In genomic region chr10:100655760-100656421, GRCh38 we compare ENCODE assay signal across 10 cellular contexts.
DNase-seq lines count a peak whose midpoint lies in the region; ATAC-seq and TF ChIP-seq lines count a peak whose summit lies in the region.
"Had no signal": no experiment of that assay in that cellular context is flagged by ENCODE, and none has a peak within 500 bp of the region (broad histone marks: within the 10 kb centered on the region; RNA-seq: fewer than 3 reads in every experiment).

No MANE protein-coding gene starts in this region.

- CTCF ChIA-PET in activated CD4-positive, alpha-beta T cell treated with anti-CD3 and anti-CD28 coated beads, Interleukin-2, amount 10 ng/mL, durations not matched to agents 7 days and 5 days (lab: Charles Lee): no interaction called here
- CTCF ChIA-PET in activated B cell treated with CpG ODN at 0.5 μM for 24 hours (lab: Charles Lee): no interaction called here

- H3K27me3 ChIP-seq in iPS-15b (ENCODE audit: control insufficient read depth, insufficient read depth, low read length): peaks cover 74% of the 10 kb centered on the region

- H3K4me1 Mint-ChIP-seq in activated CD4-positive, alpha-beta T cell treated with anti-CD3 and anti-CD28 coated beads, Interleukin-2, amount 10 ng/mL, durations not matched to agents 7 days and 5 days: peaks cover 24% of the 10 kb centered on the region
- H3K4me1 Mint-ChIP-seq in activated B cell treated with CpG ODN at 0.5 μM for 24 hours: peaks cover 26% of the 10 kb centered on the region
- H3K4me1 Mint-ChIP-seq in stimulated activated memory B cell treated with anti-CD40 and anti-IgM and Interleukin-4, amounts not matched to agents 10 μg/mL and 1 μg/mL and 100 μg/mL, for 72 hours: peaks cover 30% of the 10 kb centered on the region

- peaks cover 7% of the 10 kb centered on the region for H3K36me3 Mint-ChIP-seq in activated CD4-positive, alpha-beta T cell treated with anti-CD3 and anti-CD28 coated beads, Interleukin-2, amount 10 ng/mL, durations not matched to agents 7 days and 5 days (ENCODE audit: low read depth)
- H3K36me3 Mint-ChIP-seq in activated B cell treated with CpG ODN at 0.5 μM for 24 hours (ENCODE audit: low read depth): no peaks in the 10 kb centered on the region
- no peaks in the 10 kb centered on the region for H3K36me3 Mint-ChIP-seq in stimulated activated memory B cell treated with anti-CD40 and anti-IgM and Interleukin-4, amounts not matched to agents 10 μg/mL and 1 μg/mL and 100 μg/mL, for 72 hours

- intact Hi-C loops in activated B cell treated with CpG ODN at 0.5 μM for 24 hours (cut with micrococcal nuclease): loop anchor here (5.0 to 10.0 kb wide), 4 partner anchors 76 to 1124 kb away; partner anchors contain the start of genes LBX1 and NKX2-3

- DNase-seq in activated CD4-positive, alpha-beta T cell treated with anti-CD3 and anti-CD28 coated beads, Interleukin-2, amount 10 ng/mL, durations not matched to agents 7 days and 5 days: no peak
- DNase-seq in activated CD4-positive, alpha-beta T cell treated with anti-CD3 and anti-CD28 coated beads, Interleukin-2, amount 50 U/mL, for 4 hours: no peak
- no peak for DNase-seq in activated B cell treated with CpG ODN at 0.5 μM for 24 hours
- DNase-seq in AG08395 (ENCODE audit: low spot score): no peak
- DNase-seq: NCI-H446, occipital lobe had no signal

- H3K9me3 Mint-ChIP-seq in activated CD4-positive, alpha-beta T cell treated with anti-CD3 and anti-CD28 coated beads, Interleukin-2, amount 10 ng/mL, durations not matched to agents 7 days and 5 days: no peaks in the 10 kb centered on the region
- peaks cover 2% of the 10 kb centered on the region for H3K9me3 Mint-ChIP-seq in activated B cell treated with CpG ODN at 0.5 μM for 24 hours
- H3K9me3 Mint-ChIP-seq in stimulated activated memory B cell treated with anti-CD40 and anti-IgM and Interleukin-4, amounts not matched to agents 10 μg/mL and 1 μg/mL and 100 μg/mL, for 72 hours: peaks cover 5% of the 10 kb centered on the region

- peak overlapping the region; percentile 65 for H3K4me3 ChIP-seq in iPS-15b (ENCODE audit: low read depth, low read length)

- POLR2A ChIA-PET in activated CD4-positive, alpha-beta T cell treated with anti-CD3 and anti-CD28 coated beads, Interleukin-2, amount 10 ng/mL, durations not matched to agents 7 days and 5 days (lab: Charles Lee): no interaction called here
- POLR2A ChIA-PET in activated B cell treated with CpG ODN at 0.5 μM for 24 hours (lab: Charles Lee): no interaction called here

- peaks cover 77% of the 10 kb centered on the region for H3K27me3 Mint-ChIP-seq in activated CD4-positive, alpha-beta T cell treated with anti-CD3 and anti-CD28 coated beads, Interleukin-2, amount 10 ng/mL, durations not matched to agents 7 days and 5 days
- H3K27me3 Mint-ChIP-seq in activated B cell treated with CpG ODN at 0.5 μM for 24 hours: peaks cover 65% of the 10 kb centered on the region
- peaks cover 86% of the 10 kb centered on the region for H3K27me3 Mint-ChIP-seq in stimulated activated memory B cell treated with anti-CD40 and anti-IgM and Interleukin-4, amounts not matched to agents 10 μg/mL and 1 μg/mL and 100 μg/mL, for 72 hours

- H3K36me3 ChIP-seq in iPS-15b (ENCODE audit: control insufficient read depth, insufficient read depth, low read length): no peaks in the 10 kb centered on the region

- no peaks in the 10 kb centered on the region for H3K9me3 ChIP-seq in iPS-15b (ENCODE audit: control insufficient read depth, insufficient read depth, low read length)

- no peak for TF ChIP-seq CTCF in activated B cell treated with CpG ODN at 0.5 μM for 24 hours (IDR thresholded peaks at IDR 0.05)

- H3K4me3 Mint-ChIP-seq in activated CD4-positive, alpha-beta T cell treated with anti-CD3 and anti-CD28 coated beads, Interleukin-2, amount 10 ng/mL, durations not matched to agents 7 days and 5 days: peak overlapping the region; percentile 33
- H3K4me3 Mint-ChIP-seq in activated B cell treated with CpG ODN at 0.5 μM for 24 hours: peak overlapping the region; percentile 64
- peak overlapping the region; percentile 70 for H3K4me3 Mint-ChIP-seq in stimulated activated memory B cell treated with anti-CD40 and anti-IgM and Interleukin-4, amounts not matched to agents 10 μg/mL and 1 μg/mL and 100 μg/mL, for 72 hours

- H3K27ac Mint-ChIP-seq in activated CD4-positive, alpha-beta T cell treated with anti-CD3 and anti-CD28 coated beads, Interleukin-2, amount 10 ng/mL, durations not matched to agents 7 days and 5 days: no peak overlapping the region
- no peak overlapping the region for H3K27ac Mint-ChIP-seq in activated B cell treated with CpG ODN at 0.5 μM for 24 hours
- no peak overlapping the region for H3K27ac Mint-ChIP-seq in stimulated activated memory B cell treated with anti-CD40 and anti-IgM and Interleukin-4, amounts not matched to agents 10 μg/mL and 1 μg/mL and 100 μg/mL, for 72 hours

- ATAC-seq in activated B cell treated with CpG ODN at 0.5 μM for 24 hours (ENCODE audit: low read depth) (no peak), GM19351 (IDR thresholded peaks at IDR 0.05; ENCODE audit: unreplicated experiment) (no peak), HG03135 (IDR thresholded peaks at IDR 0.05; ENCODE audit: unreplicated experiment) (no peak)
- ATAC-seq in stimulated activated memory B cell treated with anti-CD40 and anti-IgM and Interleukin-4, amounts not matched to agents 10 μg/mL and 1 μg/mL and 100 μg/mL, for 72 hours: no peak

- no peak overlapping the region for H3K9ac ChIP-seq in iPS-15b (ENCODE audit: low read depth, low read length)

- peaks cover 7% of the 10 kb centered on the region for H3K4me1 ChIP-seq in iPS-15b (ENCODE audit: control insufficient read depth, insufficient read depth, low read length)
